ENCODE assay signal across 16 cellular contexts in genomic region chr13:50170447-50171037, GRCh38.
DNase-seq lines count a peak whose midpoint lies in the region; ATAC-seq and TF ChIP-seq lines count a peak whose summit lies in the region.
"Had no signal": no experiment of that assay in that cellular context is flagged by ENCODE, and none has a peak within 500 bp of the region (broad histone marks: within the 10 kb centered on the region; RNA-seq: fewer than 3 reads in every experiment).

No MANE protein-coding gene starts in this region.

- intact Hi-C loops in left ventricle myocardium inferior (cut with micrococcal nuclease) (no loop called here), left ventricle myocardium superior (cut with micrococcal nuclease) (no loop called here)

- no peaks in the 10 kb centered on the region for H3K9me3 ChIP-seq in left ventricle myocardium inferior (replicated peaks)
- H3K9me3 ChIP-seq in adipocyte (ENCODE audit: control insufficient read depth, low read length): no peaks in the 10 kb centered on the region
- H3K9me3 ChIP-seq: esophagus squamous epithelium had no signal

- no peak overlapping the region for H3K9ac ChIP-seq in adipocyte (ENCODE audit: low read length)

- DNase-seq in left ventricle myocardium inferior (no peak), left ventricle myocardium superior (no peak), adipocyte (ENCODE audit: low read depth) (peak; percentile 36), iris pigment epithelial cell (ENCODE audit: low read depth) (peak; percentile 24)
- DNase-seq: activated CD4-positive, alpha-beta T cell treated with anti-CD3 and anti-CD28 coated beads, Interleukin-2, amount 10 ng/mL, durations not matched to agents 24 days and 14 days; activated naive CD8-positive, alpha-beta T cell treated with anti-CD3 and anti-CD28 coated beads for 36 hours; esophagus squamous epithelium; mesendoderm; NCI-H1417 treated with DMSO at 0.1 percent for 48 hours; SHP77 treated with DMSO at 0.1 percent for 48 hours; small intestine had no signal

- peak; percentile 55 for TF ChIP-seq CTCF in left ventricle myocardium inferior (IDR thresholded peaks at IDR 0.05; ENCODE audit: borderline replicate concordance)

- H3K27ac ChIP-seq in left ventricle myocardium inferior (replicated peaks): no peak overlapping the region
- H3K27ac ChIP-seq: esophagus squamous epithelium had no signal

- no peaks in the 10 kb centered on the region for H3K4me1 ChIP-seq in left ventricle myocardium inferior
- no peaks in the 10 kb centered on the region for H3K4me1 ChIP-seq in adipocyte (ENCODE audit: control insufficient read depth, insufficient read depth, low read length)
- H3K4me1 ChIP-seq: esophagus squamous epithelium had no signal

- no peak for ATAC-seq in left ventricle myocardium superior
- ATAC-seq in GM19324 (IDR thresholded peaks at IDR 0.05; ENCODE audit: low FRiP score, unreplicated experiment): no peak
- ATAC-seq in HG02588 (IDR thresholded peaks at IDR 0.05; ENCODE audit: unreplicated experiment): no peak
- ATAC-seq in HG03342 (IDR thresholded peaks at IDR 0.05; ENCODE audit: unreplicated experiment): no peak
- ATAC-seq in GM21390 (IDR thresholded peaks at IDR 0.05; ENCODE audit: unreplicated experiment): no peak
- ATAC-seq: GM12878 had no signal

- H3K4me3 ChIP-seq in left ventricle myocardium inferior (no peak overlapping the region), adipocyte (ENCODE audit: low read length) (no peak overlapping the region)
- H3K4me3 ChIP-seq: esophagus squamous epithelium, GM12878 had no signal

- H3K36me3 ChIP-seq in left ventricle myocardium inferior (no peaks in the 10 kb centered on the region), adipocyte (ENCODE audit: control insufficient read depth, insufficient read depth, low read length, severe bottlenecking) (no peaks in the 10 kb centered on the region)
- H3K36me3 ChIP-seq: esophagus squamous epithelium had no signal

- H3K27me3 ChIP-seq in left ventricle myocardium inferior (ENCODE audit: low read depth) (no peaks in the 10 kb centered on the region), adipocyte (replicated peaks; ENCODE audit: control insufficient read depth, insufficient read depth, low read length) (no peaks in the 10 kb centered on the region)
- H3K27me3 ChIP-seq: esophagus squamous epithelium had no signal

Comparison
In these comparisons a context has a peak if more than half of its experiments do, and no peak if none do; other contexts are left out.
1. DNase-seq: peak in adipocyte (single experiment) and iris pigment epithelial cell (single experiment); none in left ventricle myocardium inferior (single experiment) and left ventricle myocardium superior (single experiment).